In the genomic region with DNA sequence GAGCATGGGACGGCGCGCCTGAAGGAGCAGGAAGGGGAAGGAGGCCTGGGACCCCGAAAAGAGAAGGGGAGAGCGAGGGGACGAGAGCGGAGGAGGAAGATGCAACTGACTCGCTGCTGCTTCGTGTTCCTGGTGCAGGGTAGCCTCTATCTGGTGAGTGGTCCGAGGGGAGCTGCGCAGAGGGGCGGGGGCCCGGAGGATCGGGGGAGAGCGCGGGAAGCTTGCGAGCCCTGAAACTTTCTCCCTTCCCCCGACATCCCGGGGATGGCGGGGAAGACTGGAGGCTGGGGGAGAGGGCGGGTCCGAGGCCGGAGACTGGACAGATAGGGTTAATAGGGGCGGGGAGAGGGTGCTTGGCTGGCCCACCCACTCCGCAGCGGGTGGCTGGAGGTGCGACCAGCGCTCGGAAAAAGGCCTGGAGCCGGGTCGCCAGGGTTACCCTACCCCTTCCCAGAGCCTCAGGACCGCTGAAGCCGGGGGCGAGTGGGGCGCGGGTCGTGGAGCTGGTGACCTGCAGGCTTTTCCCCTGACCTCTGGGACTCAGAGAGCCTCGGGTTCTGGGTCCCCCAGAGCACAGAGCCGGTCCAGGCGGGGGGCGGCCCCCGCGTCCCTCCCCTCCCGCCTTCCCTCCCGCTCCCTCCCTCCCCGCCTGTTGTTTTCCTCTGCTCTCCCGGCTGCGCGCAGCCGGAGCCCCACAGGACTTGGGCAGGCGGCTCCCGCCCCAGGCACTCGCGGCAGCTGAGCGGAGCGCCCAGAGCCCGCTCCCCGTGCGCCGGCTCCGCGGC, we compare ENCODE assay signal across 8 cellular contexts. TPM values are rescaled to one million over a fixed set of nuclear protein-coding genes. Genes with fewer than 3 reads are reported as not detected.
DNase-seq lines count a peak whose midpoint lies in the region; ATAC-seq and TF ChIP-seq lines count a peak whose summit lies in the region.

No MANE protein-coding gene starts in this region.

- H3K4me3 Mint-ChIP-seq in activated CD4-positive, alpha-beta T cell treated with anti-CD3 and anti-CD28 coated beads, Interleukin-2, amount 10 ng/mL, durations not matched to agents 24 days and 14 days: peak overlapping the region; percentile 77
- peak overlapping the region; percentile 78 for H3K4me3 Mint-ChIP-seq in mesothelial cell of epicardium

- H3K4me1 Mint-ChIP-seq in activated CD4-positive, alpha-beta T cell treated with anti-CD3 and anti-CD28 coated beads, Interleukin-2, amount 10 ng/mL, durations not matched to agents 24 days and 14 days: peaks cover 9% of the 10 kb centered on the region
- H3K4me1 Mint-ChIP-seq in mesothelial cell of epicardium: peaks cover 4% of the 10 kb centered on the region

- no peaks in the 10 kb centered on the region for H3K27me3 ChIP-seq in endocrine pancreas (ENCODE audit: control insufficient read depth, insufficient read depth, low read length)

- no peaks in the 10 kb centered on the region for H3K36me3 ChIP-seq in endocrine pancreas (ENCODE audit: control insufficient read depth, insufficient read depth, low read length)

- peak overlapping the region; percentile 65 for H3K9ac ChIP-seq in endocrine pancreas (ENCODE audit: control insufficient read depth, insufficient read depth, low read length)

- intact Hi-C loops in activated CD4-positive, alpha-beta T cell treated with anti-CD3 and anti-CD28 coated beads, Interleukin-2, amount 10 ng/mL, durations not matched to agents 24 days and 14 days (cut with micrococcal nuclease): no loop called here

- H3K27ac Mint-ChIP-seq in activated CD4-positive, alpha-beta T cell treated with anti-CD3 and anti-CD28 coated beads, Interleukin-2, amount 10 ng/mL, durations not matched to agents 24 days and 14 days: peak overlapping the region; percentile 35
- H3K27ac Mint-ChIP-seq in mesothelial cell of epicardium: no peak overlapping the region

- H3K4me1 ChIP-seq in endocrine pancreas (ENCODE audit: control insufficient read depth, insufficient read depth, low read length): no peaks in the 10 kb centered on the region

- H3K4me3 ChIP-seq in endocrine pancreas (ENCODE audit: control insufficient read depth, insufficient read depth, low read length): no peak overlapping the region

- peaks cover 57% of the 10 kb centered on the region for H3K27me3 Mint-ChIP-seq in activated CD4-positive, alpha-beta T cell treated with anti-CD3 and anti-CD28 coated beads, Interleukin-2, amount 10 ng/mL, durations not matched to agents 24 days and 14 days
- peaks cover 64% of the 10 kb centered on the region for H3K27me3 Mint-ChIP-seq in mesothelial cell of epicardium (ENCODE audit: low read depth)

- no peak for ATAC-seq in HG03175 (IDR thresholded peaks at IDR 0.05; ENCODE audit: unreplicated experiment)

- TF ChIP-seq CTCF in mesothelial cell of epicardium (IDR thresholded peaks at IDR 0.05; ENCODE audit: unreplicated experiment): no peak

- DNase-seq in activated CD4-positive, alpha-beta T cell treated with anti-CD3 and anti-CD28 coated beads, Interleukin-2, amount 10 ng/mL, durations not matched to agents 24 days and 14 days: no peak
- no peak for DNase-seq in activated CD4-positive, alpha-beta T cell treated with anti-CD3 and anti-CD28 coated beads, Interleukin-2, amount 50 U/mL, for 1 hour
- DNase-seq in RPMI8226: peak; percentile 38
- DNase-seq in mesothelial cell of epicardium (ENCODE audit: low spot score in 2 of 2, unreplicated experiment in 2 of 2): peak in 1 of 2 experiments; percentile 49
- no peak for DNase-seq in GDM1 (lab: John Stamatoyannopoulos, UW)
- DNase-seq in central memory CD4-positive, alpha-beta T cell: no peak

- H3K9me3 ChIP-seq in endocrine pancreas (ENCODE audit: control insufficient read depth, low read length): no peaks in the 10 kb centered on the region

- H3K36me3 Mint-ChIP-seq in activated CD4-positive, alpha-beta T cell treated with anti-CD3 and anti-CD28 coated beads, Interleukin-2, amount 10 ng/mL, durations not matched to agents 24 days and 14 days (ENCODE audit: low read depth): no peaks in the 10 kb centered on the region
- H3K36me3 Mint-ChIP-seq in mesothelial cell of epicardium: no peaks in the 10 kb centered on the region

- H3K9me3 Mint-ChIP-seq in activated CD4-positive, alpha-beta T cell treated with anti-CD3 and anti-CD28 coated beads, Interleukin-2, amount 10 ng/mL, durations not matched to agents 24 days and 14 days: no peaks in the 10 kb centered on the region
- H3K9me3 Mint-ChIP-seq in mesothelial cell of epicardium: no peaks in the 10 kb centered on the region

RNA-seq across cellular contexts. Expression of gene NXPH3, which starts 0.6 kb away (rescaled TPM):
- total RNA-seq in activated CD4-positive, alpha-beta T cell treated with anti-CD3 and anti-CD28 coated beads, Interleukin-2, amount 10 ng/mL, durations not matched to agents 24 days and 14 days: not detected in 2 replicates
- 0.82 to 0.88 TPM (median 0.83 TPM) in 3 replicates for total RNA-seq in mesothelial cell of epicardium
